In the genomic region with DNA sequence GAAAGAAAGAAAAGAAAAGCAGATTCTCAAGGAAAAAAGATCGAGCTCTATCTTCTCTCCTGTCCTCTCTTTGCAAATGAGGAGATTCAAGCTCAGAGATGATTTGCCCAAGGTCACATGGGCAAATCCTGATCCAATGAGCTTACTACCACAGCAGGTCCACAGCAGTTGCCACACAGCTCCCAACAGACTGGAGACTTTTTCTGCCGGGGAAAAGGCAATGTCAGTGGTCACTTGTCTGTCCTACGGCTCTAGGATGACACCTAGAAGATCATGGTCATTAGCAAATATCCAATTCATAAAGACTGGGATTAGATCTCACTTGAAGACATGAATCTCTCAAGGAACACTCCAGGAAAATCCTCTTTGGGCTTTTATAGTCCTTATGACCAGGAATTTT, we compare ENCODE assay signal across 10 cellular contexts. TPM values are rescaled to one million over a fixed set of nuclear protein-coding genes. Genes with fewer than 3 reads are reported as not detected.
DNase-seq lines count a peak whose midpoint lies in the region; ATAC-seq, FAIRE-seq and TF ChIP-seq lines count a peak whose summit lies in the region.
"Had no signal": no experiment of that assay in that cellular context is flagged by ENCODE, and none has a peak within 500 bp of the region (broad histone marks: within the 10 kb centered on the region; RNA-seq: fewer than 3 reads in every experiment).

No MANE protein-coding gene starts in this region.

- POLR2A ChIA-PET in CD8-positive, alpha-beta T cell (lab: Charles Lee): interaction anchor here (0.6 to 5.0 kb wide), 4 partner anchors 14 to 501 kb away, joined by 3 to 41 read pairs (median 5); a partner anchor contains a TSS
- POLR2A ChIA-PET in H1 (lab: Charles Lee; ENCODE audit: partially characterized antibody): interaction anchor here (0.7 to 2.6 kb wide), 5 partner anchors 15 to 456 kb away, joined by 3 to 7 read pairs (median 3); no protein-coding TSS in a partner anchor

- no peak for FAIRE-seq in H1 (lab: Jason Lieb, UNC)
- FAIRE-seq: colon had no signal

- no peak overlapping the region for H4K8ac ChIP-seq in H1 (ENCODE audit: extremely low read depth, insufficient read depth, low read length)

- no peak for TF ChIP-seq POLR2A in NB4 (IDR thresholded peaks at IDR 0.05; ENCODE audit: extremely low read depth, insufficient read length)
- TF ChIP-seq POLR2A in H1 (IDR thresholded peaks at IDR 0.05; ENCODE audit: control extremely low read depth in 1 of 2, low read depth in 2 of 2, low read length in 2 of 2): no peak

- no peak for ATAC-seq in CD8-positive, alpha-beta T cell
- ATAC-seq in HG03354 (IDR thresholded peaks at IDR 0.05; ENCODE audit: poor library complexity, severe bottlenecking, unreplicated experiment) (no peak), HG03135 (IDR thresholded peaks at IDR 0.05; ENCODE audit: unreplicated experiment) (no peak)

- no peak overlapping the region for H2BK12ac ChIP-seq in H1 (ENCODE audit: low read depth, low read length)

- H4K91ac ChIP-seq in H1 (replicated peaks; ENCODE audit: insufficient read length, low read length): no peak overlapping the region

- intact Hi-C loops in CD8-positive, alpha-beta T cell (cut with DNase I, micrococcal nuclease): loop anchor here (1.0 to 10.0 kb wide), 6 partner anchors 60 to 1365 kb away; a partner anchor contains a TSS

- peaks cover 3% of the 10 kb centered on the region for H3K9me3 Mint-ChIP-seq in CD8-positive, alpha-beta T cell

- H3K27me3 ChIP-seq in CD8-positive, alpha-beta T cell (ENCODE audit: insufficient read depth, low read length): no peaks in the 10 kb centered on the region
- H3K27me3 ChIP-seq in H1 (replicated peaks in 1 of 4; ENCODE audit: control insufficient read depth in 3 of 4, extremely low read depth in 1 of 4, insufficient read depth in 3 of 4, low read length in 3 of 4): peaks cover 0 to 4% (median 1%) of the 10 kb centered on the region in 4 experiments; a peak in 3 of 7 replicates

- no peaks in the 10 kb centered on the region for H3K79me2 ChIP-seq in H1 (ENCODE audit: control insufficient read depth in 1 of 2, insufficient read depth in 2 of 2, low read length in 2 of 2)

- no peak overlapping the region for H2AK5ac ChIP-seq in H1 (ENCODE audit: low read depth, low read length)

- H3K36me3 ChIP-seq in CD8-positive, alpha-beta T cell (ENCODE audit: insufficient read depth, low read length): no peaks in the 10 kb centered on the region
- H3K36me3 ChIP-seq in H1 (ENCODE audit: control insufficient read depth in 2 of 4, insufficient read depth in 4 of 4, low read length in 3 of 4): no peaks in the 10 kb centered on the region

- peaks cover 16% of the 10 kb centered on the region for H3K4me1 ChIP-seq in CD8-positive, alpha-beta T cell (ENCODE audit: insufficient read depth, low read length)
- H3K4me1 ChIP-seq in H1 (replicated peaks in 1 of 4; ENCODE audit: control insufficient read depth in 3 of 4, insufficient read depth in 4 of 4, low read length in 3 of 4): peaks cover 0 to 11% (median 4%) of the 10 kb centered on the region in 4 experiments; a peak in 6 of 7 replicates

- no peak overlapping the region for H3K14ac ChIP-seq in H1 (ENCODE audit: insufficient read length)

- no peak overlapping the region for H2BK120ac ChIP-seq in H1 (replicated peaks; ENCODE audit: low read depth, low read length)

- peaks cover 3% of the 10 kb centered on the region for H3K27me3 Mint-ChIP-seq in CD8-positive, alpha-beta T cell (ENCODE audit: low read depth)

- H2BK5ac ChIP-seq in H1 (ENCODE audit: low read depth, low read length): no peak overlapping the region

- H3K4me3 Mint-ChIP-seq in CD8-positive, alpha-beta T cell: peak overlapping the region; percentile 76

- H3K36me3 Mint-ChIP-seq in CD8-positive, alpha-beta T cell: no peaks in the 10 kb centered on the region

- H3K79me1 ChIP-seq in H1 (ENCODE audit: low read depth, low read length): no peaks in the 10 kb centered on the region

- no peak overlapping the region for H3K56ac ChIP-seq in H1 (replicated peaks; ENCODE audit: insufficient read length, low read depth, low read length)

- no peak overlapping the region for H3K23ac ChIP-seq in H1 (ENCODE audit: insufficient read length)

- H3K27ac Mint-ChIP-seq in CD8-positive, alpha-beta T cell: peak overlapping the region; percentile 74

- no peak for DNase-seq in CD8-positive, alpha-beta T cell
- DNase-seq in NB4 (ENCODE audit: low read depth) (peak; percentile 11), H1 (ENCODE audit: low read depth in 1 of 2, low spot score in 2 of 2) (no peak), occipital lobe (lab: John Stamatoyannopoulos, UW) (peak; percentile 71), ecto neural progenitor cell (ENCODE audit: low spot score) (no peak), COLO668 (lab: John Stamatoyannopoulos, UW; ENCODE audit: unreplicated experiment) (no peak)
- DNase-seq: GOT3 had no signal

- 96% methylated on average over 3 of the region's 3 CpGs; no CpG with 5 or more reads in 1 of the 2 experiments for WGBS in H1 (ENCODE audit: extremely low coverage in 1 of 2, insufficient coverage in 1 of 2, insufficient read length in 1 of 2, insufficient replicate concordance in 2 of 2, low coverage in 1 of 2, low lambda C conversion rate in 2 of 2, missing lambda C conversion rate in 1 of 2), 2 experiments

- TF ChIP-seq RAD21 in H1 (IDR thresholded peaks at IDR 0.05 in 1 of 2, conservative IDR thresholded peaks at IDR 0.05 in 1 of 2; ENCODE audit: low read depth in 2 of 2, low read length in 2 of 2): no peak

- no peaks in the 10 kb centered on the region for H3K23me2 ChIP-seq in H1 (ENCODE audit: low read depth, low read length)

- peak overlapping the region; percentile 1 to 78 for H3K4me2 ChIP-seq in H1 (ENCODE audit: insufficient read depth in 1 of 2, low read depth in 2 of 2, low read length in 2 of 2)

- H3K18ac ChIP-seq in H1 (ENCODE audit: extremely low read depth, low read length): no peak overlapping the region

- peaks cover 0 to 2% of the 10 kb centered on the region in 2 experiments for H4K20me1 ChIP-seq in H1 (replicated peaks in 1 of 2; ENCODE audit: control insufficient read depth in 1 of 2, insufficient read depth in 2 of 2, low read length in 2 of 2)

- CTCF ChIA-PET in CD8-positive, alpha-beta T cell (lab: Charles Lee): interaction anchor here (0.7 to 4.9 kb wide), 11 partner anchors 9 to 401 kb away, joined by 3 to 33 read pairs (median 3); no protein-coding TSS in a partner anchor
- CTCF ChIA-PET in H1 (lab: Charles Lee; ENCODE audit: partially characterized antibody): interaction anchor here (0.8 to 7.0 kb wide), 44 partner anchors 9 to 481 kb away, joined by 3 to 59 read pairs (median 4); a partner anchor contains a TSS

- H2BK20ac ChIP-seq in H1 (ENCODE audit: low read length): no peak overlapping the region

- H3K27ac ChIP-seq in CD8-positive, alpha-beta T cell (ENCODE audit: low read depth, low read length): no peak overlapping the region
- no peak overlapping the region for H3K27ac ChIP-seq in H1 (ENCODE audit: low read depth, low read length)

- no peak overlapping the region for H2BK15ac ChIP-seq in H1 (ENCODE audit: low read length)

- peak overlapping the region; percentile 52 for H3K4me3 ChIP-seq in CD8-positive, alpha-beta T cell (ENCODE audit: low read depth, low read length)
- no peak overlapping the region for H3K4me3 ChIP-seq in NB4 (ENCODE audit: low read depth, low read length)
- no peak overlapping the region for H3K4me3 ChIP-seq in H1 (ENCODE audit: extremely low read depth in 1 of 4, insufficient read depth in 2 of 4, low read depth in 3 of 4, low read length in 4 of 4)

- no peaks in the 10 kb centered on the region for H3K9me3 ChIP-seq in CD8-positive, alpha-beta T cell (ENCODE audit: low read length)
- no peaks in the 10 kb centered on the region for H3K9me3 ChIP-seq in H1 (ENCODE audit: insufficient read depth in 2 of 2, low read depth in 1 of 2, low read length in 1 of 2)

- H3K9ac ChIP-seq in H1 (replicated peaks in 1 of 4; ENCODE audit: extremely low read depth in 1 of 4, low read depth in 3 of 4, low read length in 3 of 4): no peak overlapping the region

- no peak for TF ChIP-seq CTCF in CD8-positive, alpha-beta T cell (IDR thresholded peaks at IDR 0.05)
- TF ChIP-seq CTCF in NB4 (IDR thresholded peaks at IDR 0.05; ENCODE audit: low read depth, low read length) (no peak), H1 (IDR thresholded peaks at IDR 0.05; ENCODE audit: control extremely low read depth in 1 of 3, insufficient read depth in 1 of 3, low read depth in 1 of 3, low read length in 3 of 3) (no peak)

- no peak overlapping the region for H3K4ac ChIP-seq in H1 (replicated peaks; ENCODE audit: insufficient read length, low read depth, low read length)

- no peak overlapping the region for H4K5ac ChIP-seq in H1 (ENCODE audit: insufficient read length, low read depth, low read length)

- no peak overlapping the region for H2AFZ ChIP-seq in H1 (ENCODE audit: low read length)

- peaks cover 18% of the 10 kb centered on the region for H3K4me1 Mint-ChIP-seq in CD8-positive, alpha-beta T cell (ENCODE audit: low read depth)

- no peak for TF ChIP-seq EP300 in H1 (IDR thresholded peaks at IDR 0.05; ENCODE audit: borderline replicate concordance in 1 of 2, low read depth in 2 of 2, low read length in 2 of 2)

TF ChIP-seq in H1, 55 proteins besides CTCF, POLR2A, EP300 and RAD21:
- no peak for TF ChIP-seq RFX5 (IDR thresholded peaks at IDR 0.05; ENCODE audit: borderline replicate concordance, low read depth, low read length)
- TF ChIP-seq SP2 (IDR thresholded peaks at IDR 0.05; ENCODE audit: low read length): no peak
- no peak for TF ChIP-seq SP1 (IDR thresholded peaks at IDR 0.05; ENCODE audit: low read depth, low read length)
- TF ChIP-seq TCF12 (IDR thresholded peaks at IDR 0.05; ENCODE audit: low read depth, low read length): no peak

RNA-seq across cellular contexts. Expression of a gene that starts 58.8 kb away (rescaled TPM):
- total RNA-seq in CD8-positive, alpha-beta T cell: 1 to 10 TPM in 1 of 2 experiments, under 1 TPM in 1; 0.25 to 1.2 TPM
- 31.2 and 34.0 TPM in 2 replicates for total RNA-seq in H1 (2021; fragmentation: NEBNext Ultra II Directional; extraction: Animal tissue kit (Norgen Biotek cat#: 25700))
- 23.7 and 31.5 TPM in 2 replicates for polyA plus RNA-seq in H1 (2011; rRNA removed)
- 20.1 TPM for polyA plus RNA-seq in H1 (2011; cell fraction: cytosol; rRNA removed)
- 38.7 TPM for polyA plus RNA-seq in H1 (2011; cell fraction: nucleus; rRNA removed)
- polyA plus RNA-seq in H1 (2012, experiment 1 of 2): 22.3 to 30.8 TPM (median 23.0 TPM) in 4 replicates
- 10.1 TPM for polyA plus RNA-seq in H1 (2012, experiment 2 of 2)
- polyA plus RNA-seq in H1 (2013, experiment 1 of 2): 14.6 TPM
- polyA plus RNA-seq in H1 (2013, experiment 2 of 2): 14.6 TPM
- 29.7 and 35.0 TPM in 2 replicates for polyA minus RNA-seq in H1 (2011; rRNA and poly(A)+ RNA removed)
- polyA minus RNA-seq in H1 (2011; cell fraction: cytosol; rRNA and poly(A)+ RNA removed): 39.4 TPM
- polyA minus RNA-seq in H1 (2011; cell fraction: nucleus; rRNA and poly(A)+ RNA removed): 45.8 TPM
- 23.2 TPM for total RNA-seq in occipital lobe

Comparison
In these comparisons a context has a peak if more than half of its experiments do, and no peak if none do; other contexts are left out.
1. DNase-seq: peak in NB4 (single experiment) and occipital lobe (single experiment); none in CD8-positive, alpha-beta T cell (0 of 7), H1 (0 of 2), ecto neural progenitor cell (single experiment) and COLO668 (single experiment).
2. RNA of a gene that starts 58.8 kb away (total RNA-seq): 31.2 to 34.0 TPM in H1 and 23.2 TPM in occipital lobe (single experiment); 0.25 to 1.2 TPM in CD8-positive, alpha-beta T cell; every median in the first group is over 10 times any median in the second.